34 cellular contexts compared by ENCODE assay signal in genomic region chr20:24479106-24479505, GRCh38. TPM values are rescaled to one million over a fixed set of nuclear protein-coding genes. Genes with fewer than 3 reads are reported as not detected.
"Had no signal": no experiment of that assay in that cellular context is flagged by ENCODE, and none has a peak within 500 bp of the region (broad histone marks: within the 10 kb centered on the region; RNA-seq: fewer than 3 reads in every experiment).

No MANE protein-coding gene starts in this region.

- H3K9me3 Mint-ChIP-seq: activated B cell treated with CpG ODN at 0.5 μM for 24 hours; activated CD8-positive, alpha-beta T cell treated with anti-CD3 and anti-CD28 coated beads for 36 hours; activated T-cell treated with anti-CD3 and anti-CD28 coated beads, Interleukin-2, amount 50 U/mL, for 4 hours; activated T-helper 17 cell treated with anti-CD3 and anti-CD28 coated beads, Interleukin-2, amount 50 U/mL, for 72 hours; T-helper 2 cell treated with Interferon-gamma antibody and Interleukin-4, amounts not matched to agents 5 μg/mL and 100 μg/mL, for 36 hours had no signal

- H3K27me3 ChIP-seq: brain microvascular endothelial cell, colonic mucosa had no signal

- H3K36me3 Mint-ChIP-seq: activated naive CD8-positive, alpha-beta T cell had no signal

- H3K27ac Mint-ChIP-seq: activated B cell treated with CpG ODN at 0.5 μM for 24 hours; activated CD8-positive, alpha-beta T cell treated with anti-CD3 and anti-CD28 coated beads for 36 hours; activated naive CD8-positive, alpha-beta T cell; activated T-helper 17 cell treated with anti-CD3 and anti-CD28 coated beads, Interleukin-2, amount 50 U/mL, for 72 hours; T-helper 17 cell; T-helper 2 cell treated with Interferon-gamma antibody and Interleukin-4, amounts not matched to agents 5 μg/mL and 100 μg/mL, for 36 hours had no signal

- H3K4me3 Mint-ChIP-seq: activated B cell treated with CpG ODN at 0.5 μM for 24 hours; activated CD8-positive, alpha-beta T cell treated with anti-CD3 and anti-CD28 coated beads for 36 hours; activated naive CD8-positive, alpha-beta T cell; activated T-cell treated with anti-CD3 and anti-CD28 coated beads, Interleukin-2, amount 50 U/mL, for 4 hours; activated T-helper 17 cell treated with anti-CD3 and anti-CD28 coated beads, Interleukin-2, amount 50 U/mL, for 72 hours; T-helper 17 cell; T-helper 2 cell treated with Interferon-gamma antibody and Interleukin-4, amounts not matched to agents 5 μg/mL and 100 μg/mL, for 36 hours had no signal

- H3K27ac ChIP-seq: brain microvascular endothelial cell, colonic mucosa, epithelial cell of prostate, esophagus squamous epithelium, gastroesophageal sphincter, WERI-Rb-1 had no signal

- H3K4me1 Mint-ChIP-seq: activated B cell treated with CpG ODN at 0.5 μM for 24 hours; activated T-helper 17 cell treated with anti-CD3 and anti-CD28 coated beads, Interleukin-2, amount 50 U/mL, for 72 hours; T-helper 17 cell had no signal

- H3K36me3 ChIP-seq: brain microvascular endothelial cell, colonic mucosa, esophagus squamous epithelium, gastroesophageal sphincter had no signal

- DNase-seq: activated B cell treated with CpG ODN at 0.5 μM for 24 hours; activated CD4-positive, alpha-beta T cell treated with anti-CD3 and anti-CD28 coated beads for 48 hours; activated CD4-positive, alpha-beta T cell treated with anti-CD3 and anti-CD28 coated beads, Interleukin-2, amount 50 U/mL, for 1 hour; activated CD4-positive, alpha-beta T cell treated with anti-CD3 and anti-CD28 coated beads, Interleukin-2, amount 50 U/mL, for 48 hours; activated CD8-positive, alpha-beta memory T cell treated with anti-CD3 and anti-CD28 coated beads for 24 hours; activated CD8-positive, alpha-beta T cell treated with anti-CD3 and anti-CD28 coated beads for 36 hours; activated effector memory CD4-positive, alpha-beta T cell treated with Interleukin-2 at 50 U/mL for 16 hours; activated gamma-delta T cell treated with Interleukin-2 at 50 U/mL for 16 hours; activated naive CD4-positive, alpha-beta T cell treated with anti-CD3 and anti-CD28 coated beads, Interleukin-2, amount 50 U/mL, for 16 hours; activated naive CD4-positive, alpha-beta T cell treated with Interleukin-2 at 50 U/mL for 16 hours; activated T-cell treated with anti-CD3 and anti-CD28 coated beads, Interleukin-2, amount 50 U/mL, for 4 hours; amniotic stem cell; anterior cingulate cortex; brain microvascular endothelial cell; caudate nucleus; colonic mucosa; effector CD8-positive, alpha-beta T cell; esophagus squamous epithelium; foreskin melanocyte; T-helper 1 cell; T-helper 17 cell; T1000; WERI-Rb-1 had no signal

- H3K4me3 ChIP-seq: colonic mucosa, esophagus squamous epithelium, gastroesophageal sphincter had no signal

- H3K9me3 ChIP-seq: colonic mucosa, esophagus squamous epithelium, gastroesophageal sphincter had no signal

- H3K4me1 ChIP-seq: colonic mucosa, esophagus squamous epithelium, gastroesophageal sphincter had no signal

- ATAC-seq: activated CD4-positive, CD25-positive, alpha-beta regulatory T cell treated with anti-CD3 and anti-CD28 coated beads, Interleukin-2, amount 50 U/mL, for 24 hours; activated CD8-positive, alpha-beta T cell treated with anti-CD3 and anti-CD28 coated beads for 36 hours; activated T-cell treated with anti-CD3 and anti-CD28 coated beads, Interleukin-2, amount 50 U/mL, for 4 hours; activated T-helper 17 cell treated with anti-CD3 and anti-CD28 coated beads, Interleukin-2, amount 50 U/mL, for 72 hours; gastroesophageal sphincter; T-helper 17 cell had no signal

RNA-seq across cellular contexts. Expression of gene SYNDIG1, which starts 9.7 kb away (rescaled TPM):
- total RNA-seq: activated B cell treated with CpG ODN at 0.5 μM for 24 hours; activated CD8-positive, alpha-beta T cell treated with anti-CD3 and anti-CD28 coated beads for 36 hours; activated T-cell treated with anti-CD3 and anti-CD28 coated beads, Interleukin-2, amount 50 U/mL, for 4 hours; activated T-helper 17 cell treated with anti-CD3 and anti-CD28 coated beads, Interleukin-2, amount 50 U/mL, for 72 hours; bronchial epithelial cell; dermis microvascular lymphatic vessel endothelial cell; endothelial cell of umbilical vein; esophagus squamous epithelium; fibroblast of villous mesenchyme; glomerular endothelial cell; T-helper 17 cell had no signal
- polyA plus RNA-seq: endothelial cell of umbilical vein had no signal
